In the genomic region with DNA sequence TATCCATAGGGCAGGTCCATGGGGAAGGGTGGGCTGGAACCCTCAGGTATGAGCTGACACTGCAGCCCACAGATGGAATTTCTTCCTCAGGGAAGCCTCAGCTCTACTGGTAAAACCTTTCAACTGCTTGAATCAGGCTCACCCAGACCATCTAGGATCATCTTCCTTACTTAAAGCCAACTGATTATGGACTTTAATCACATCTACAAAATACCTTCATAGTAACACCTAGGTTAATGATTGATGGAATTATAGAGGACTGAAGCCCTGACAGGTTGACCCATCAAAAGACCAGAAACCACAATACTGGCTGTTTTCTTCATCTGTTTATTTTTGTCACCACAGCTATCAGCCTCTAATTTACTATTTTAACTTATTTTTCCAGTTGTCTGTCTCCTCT, we compare ENCODE assay signal across 4 cellular contexts.
"Had no signal": no experiment of that assay in that cellular context is flagged by ENCODE, and none has a peak within 500 bp of the region (broad histone marks: within the 10 kb centered on the region; RNA-seq: fewer than 3 reads in every experiment).

No MANE protein-coding gene starts in this region.

- H3K36me3 Mint-ChIP-seq: IgD-negative memory B cell had no signal

- DNase-seq: IMR-90 had no signal

- H3K27ac Mint-ChIP-seq: IgD-negative memory B cell had no signal

- H3K27me3 Mint-ChIP-seq: IgD-negative memory B cell had no signal

- ATAC-seq: HepG2, K562 had no signal

- H3K4me1 Mint-ChIP-seq: IgD-negative memory B cell had no signal

- H3K4me3 Mint-ChIP-seq: IgD-negative memory B cell had no signal
